ENCODE assay signal across 10 cellular contexts in genomic region chr13:48828962-48829405, GRCh38.
A peak's percentile ranks its signal among the peaks of the same experiment; 100 is the strongest.
DNase-seq lines count a peak whose midpoint lies in the region; ATAC-seq and TF ChIP-seq lines count a peak whose summit lies in the region.
"Had no signal": no experiment of that assay in that cellular context is flagged by ENCODE, and none has a peak within 500 bp of the region (broad histone marks: within the 10 kb centered on the region; RNA-seq: fewer than 3 reads in every experiment).

No MANE protein-coding gene starts in this region.

- no peak overlapping the region for H3K4me3 ChIP-seq in neutrophil (ENCODE audit: low read depth in 1 of 2, low read length in 1 of 2)
- H3K4me3 ChIP-seq: gastroesophageal sphincter had no signal

- H3K27me3 ChIP-seq in neutrophil, result no peaks in the 10 kb centered on the region
- H3K27me3 ChIP-seq: gastroesophageal sphincter had no signal

- peak overlapping the region; percentile 59 for H3K4me3 Mint-ChIP-seq in activated B cell treated with CpG ODN at 0.5 μM for 24 hours
- H3K4me3 Mint-ChIP-seq in nephron progenitor cell, result no peak overlapping the region

- peak overlapping the region; percentile 32 for H3K27ac ChIP-seq in neutrophil
- H3K27ac ChIP-seq: gastroesophageal sphincter had no signal

- no peaks in the 10 kb centered on the region for H3K36me3 ChIP-seq in neutrophil
- H3K36me3 ChIP-seq: gastroesophageal sphincter had no signal

- peaks cover 12 to 16% of the 10 kb centered on the region in 2 experiments for H3K4me1 ChIP-seq in neutrophil (ENCODE audit: control insufficient read depth in 1 of 2, insufficient read depth in 1 of 2, low read depth in 1 of 2, low read length in 1 of 2)
- H3K4me1 ChIP-seq: gastroesophageal sphincter had no signal

- TF ChIP-seq CTCF in activated B cell treated with CpG ODN at 0.5 μM for 24 hours (IDR thresholded peaks at IDR 0.05) (no peak), neutrophil (IDR thresholded peaks at IDR 0.05) (no peak), nephron progenitor cell (IDR thresholded peaks at IDR 0.05) (no peak)

- H3K4me1 Mint-ChIP-seq in activated B cell treated with CpG ODN at 0.5 μM for 24 hours (peaks cover 32% of the 10 kb centered on the region), nephron progenitor cell (peaks cover 7% of the 10 kb centered on the region)

- H3K9me3 ChIP-seq in neutrophil, result no peaks in the 10 kb centered on the region

- peaks cover 11% of the 10 kb centered on the region for H3K9me3 Mint-ChIP-seq in activated B cell treated with CpG ODN at 0.5 μM for 24 hours
- H3K9me3 Mint-ChIP-seq in nephron progenitor cell, result peaks cover 36% of the 10 kb centered on the region

- H3K36me3 Mint-ChIP-seq in activated B cell treated with CpG ODN at 0.5 μM for 24 hours (ENCODE audit: low read depth) (peaks cover 2% of the 10 kb centered on the region), nephron progenitor cell (ENCODE audit: low read depth) (peaks cover 13% of the 10 kb centered on the region)

- H3K27me3 Mint-ChIP-seq in activated B cell treated with CpG ODN at 0.5 μM for 24 hours (no peaks in the 10 kb centered on the region), nephron progenitor cell (ENCODE audit: low read depth, poor library complexity) (no peaks in the 10 kb centered on the region)

- peak; percentile 47 for DNase-seq in NCI-H1105 (lab: John Stamatoyannopoulos, UW)
- no peak for DNase-seq in activated B cell treated with CpG ODN at 0.5 μM for 24 hours
- no peak for DNase-seq in SKM-1 treated with dmso at 0.1 percent for 144 hours (lab: John Stamatoyannopoulos, UW; ENCODE audit: unreplicated experiment)
- DNase-seq in GM03348 (ENCODE audit: low spot score), result no peak
- no peak for DNase-seq in SIG-M5 treated with dmso at 0.1 percent for 504 hours (lab: John Stamatoyannopoulos, UW; ENCODE audit: unreplicated experiment)
- DNase-seq in nephron progenitor cell, result no peak
- DNase-seq: activated CD4-positive, alpha-beta T cell treated with anti-CD3 and anti-CD28 coated beads, Interleukin-2, amount 50 U/mL, for 4 hours had no signal

- H3K27ac Mint-ChIP-seq in activated B cell treated with CpG ODN at 0.5 μM for 24 hours (peak overlapping the region; percentile 78), nephron progenitor cell (no peak overlapping the region)

- CTCF ChIA-PET in activated B cell treated with CpG ODN at 0.5 μM for 24 hours (lab: Charles Lee), result no interaction called here

- POLR2A ChIA-PET in activated B cell treated with CpG ODN at 0.5 μM for 24 hours (lab: Charles Lee), result interaction anchor here (1.2 kb wide), 1 partner anchor 147 kb away, joined by 6 read pairs; the partner anchor contains the start of gene FNDC3A

- ATAC-seq in GM19351 (IDR thresholded peaks at IDR 0.05; ENCODE audit: unreplicated experiment) (peak; percentile 59), activated B cell treated with CpG ODN at 0.5 μM for 24 hours (ENCODE audit: low read depth) (peak; percentile 82)
- ATAC-seq: gastroesophageal sphincter had no signal

- intact Hi-C loops in activated B cell treated with CpG ODN at 0.5 μM for 24 hours (cut with micrococcal nuclease), result loop anchor here (1.0 kb wide), 2 partner anchors 146 to 297 kb away; partner anchors contain the start of gene FNDC3A
